8 cellular contexts compared by ENCODE assay signal in genomic region chr14:55580401-55581010, GRCh38. TPM values are rescaled to one million over a fixed set of nuclear protein-coding genes. Genes with fewer than 3 reads are reported as not detected.
DNase-seq lines count a peak whose midpoint lies in the region; ATAC-seq and TF ChIP-seq lines count a peak whose summit lies in the region.

No MANE protein-coding gene starts in this region.

- H3K27ac ChIP-seq in GM23338 (ENCODE audit: low read depth) (peak overlapping the region; percentile 73), MM.1S (ENCODE audit: low read length) (peak overlapping the region; percentile 43; the same call in 1 of the 2 replicates)

- no peaks in the 10 kb centered on the region for H3K9me3 Mint-ChIP-seq in GM23338
- no peaks in the 10 kb centered on the region for H3K9me3 Mint-ChIP-seq in natural killer cell treated with Interleukin-12 subunit alpha and Interleukin-12 subunit beta and Interleukin-15 and Interleukin-18, amount 100 ng/mL, for 72 hours
- no peaks in the 10 kb centered on the region for H3K9me3 Mint-ChIP-seq in stimulated activated naive CD8-positive, alpha-beta T cell treated with anti-CD3 and anti-CD28 coated beads, Interleukin-15, amount 100 ng/mL, for 72 hours

- H3K36me3 Mint-ChIP-seq in GM23338 (ENCODE audit: low read depth), result peaks cover 4% of the 10 kb centered on the region; the same call in 2 of the 3 replicates
- no peaks in the 10 kb centered on the region for H3K36me3 Mint-ChIP-seq in natural killer cell treated with Interleukin-12 subunit alpha and Interleukin-12 subunit beta and Interleukin-15 and Interleukin-18, amount 100 ng/mL, for 72 hours

- H4K20me1 ChIP-seq in GM23338 (replicated peaks; ENCODE audit: insufficient read depth) (peaks cover 26% of the 10 kb centered on the region), MM.1S (ENCODE audit: insufficient read depth, low read length) (no peaks in the 10 kb centered on the region)

- H3F3A ChIP-seq in GM23338 (replicated peaks; ENCODE audit: low read depth) (peaks cover 8% of the 10 kb centered on the region; the same call in 1 of the 2 replicates), MM.1S (ENCODE audit: insufficient read depth, low read length) (peaks cover 2% of the 10 kb centered on the region; the same call in 1 of the 2 replicates)

- H3K9me2 ChIP-seq in GM23338 (ENCODE audit: insufficient read depth), result no peaks in the 10 kb centered on the region
- no peaks in the 10 kb centered on the region for H3K9me2 ChIP-seq in MM.1S (replicated peaks; ENCODE audit: insufficient read depth, low read length)

- H3K27me3 ChIP-seq in GM23338 (ENCODE audit: insufficient read depth) (no peaks in the 10 kb centered on the region), MM.1S (replicated peaks; ENCODE audit: insufficient read depth, low read length) (no peaks in the 10 kb centered on the region)

- peaks cover 4% of the 10 kb centered on the region for H3K27me3 Mint-ChIP-seq in GM23338 (ENCODE audit: insufficient read depth, low read depth, poor library complexity)
- H3K27me3 Mint-ChIP-seq in natural killer cell treated with Interleukin-12 subunit alpha and Interleukin-12 subunit beta and Interleukin-15 and Interleukin-18, amount 100 ng/mL, for 72 hours, result no peaks in the 10 kb centered on the region
- H3K27me3 Mint-ChIP-seq in stimulated activated naive CD8-positive, alpha-beta T cell treated with anti-CD3 and anti-CD28 coated beads, Interleukin-15, amount 100 ng/mL, for 72 hours, result no peaks in the 10 kb centered on the region

- peak overlapping the region; percentile 71 for H3K9ac ChIP-seq in MM.1S (ENCODE audit: low read length)

- DNase-seq in GM23338 (ENCODE audit: low spot score), result peak; percentile 45
- peak; percentile 26 for DNase-seq in MM.1S
- DNase-seq in activated T-cell treated with anti-CD3 and anti-CD28 coated beads for 24 hours (ENCODE audit: low read depth), result peak; percentile 35
- DNase-seq in natural killer cell treated with Interleukin-12 subunit alpha and Interleukin-12 subunit beta and Interleukin-15 and Interleukin-18, amount 100 ng/mL, for 72 hours (ENCODE audit: low spot score), result peak; percentile 83
- DNase-seq in stimulated activated naive CD8-positive, alpha-beta T cell treated with anti-CD3 and anti-CD28 coated beads, Interleukin-15, amount 100 ng/mL, for 72 hours, result peak; percentile 68 to 70
- DNase-seq in GF-D8 (lab: John Stamatoyannopoulos, UW), result no peak

- peak overlapping the region; percentile 29 for H3K27ac Mint-ChIP-seq in GM23338
- H3K27ac Mint-ChIP-seq in natural killer cell treated with Interleukin-12 subunit alpha and Interleukin-12 subunit beta and Interleukin-15 and Interleukin-18, amount 100 ng/mL, for 72 hours, result peak overlapping the region; percentile 56 to 64
- H3K27ac Mint-ChIP-seq in stimulated activated naive CD8-positive, alpha-beta T cell treated with anti-CD3 and anti-CD28 coated beads, Interleukin-15, amount 100 ng/mL, for 72 hours, result peak overlapping the region; percentile 29 to 65

- no peaks in the 10 kb centered on the region for H3K9me3 ChIP-seq in MM.1S (replicated peaks; ENCODE audit: insufficient read depth, low read length)

- H3K79me2 ChIP-seq in GM23338 (replicated peaks; ENCODE audit: insufficient read depth), result peaks cover 59% of the 10 kb centered on the region
- peaks cover 51% of the 10 kb centered on the region for H3K79me2 ChIP-seq in MM.1S (ENCODE audit: low read length)

- H3K4me3 ChIP-seq in GM08714 (ENCODE audit: low read length), result peak overlapping the region; percentile 87
- H3K4me3 ChIP-seq in GM23338, result peak overlapping the region; percentile 73
- H3K4me3 ChIP-seq in MM.1S (ENCODE audit: low read length), result peak overlapping the region; percentile 73

- H3K4me1 ChIP-seq in GM23338 (ENCODE audit: insufficient read depth), result peaks cover 38% of the 10 kb centered on the region
- 0 out of 2 replicates have a peak, but pooled peaks cover 3% of the 10 kb centered on the region for H3K4me1 ChIP-seq in MM.1S (ENCODE audit: low read length)

- peak overlapping the region; percentile 90 for H3K4me2 ChIP-seq in GM23338
- peak overlapping the region; percentile 60 for H3K4me2 ChIP-seq in MM.1S (ENCODE audit: low read depth, low read length)

- H3K4me3 Mint-ChIP-seq in GM23338, result peak overlapping the region; percentile 83
- H3K4me3 Mint-ChIP-seq in natural killer cell treated with Interleukin-12 subunit alpha and Interleukin-12 subunit beta and Interleukin-15 and Interleukin-18, amount 100 ng/mL, for 72 hours, result peak overlapping the region; percentile 95
- peak overlapping the region; percentile 82 to 86 for H3K4me3 Mint-ChIP-seq in stimulated activated naive CD8-positive, alpha-beta T cell treated with anti-CD3 and anti-CD28 coated beads, Interleukin-15, amount 100 ng/mL, for 72 hours

- H2AFZ ChIP-seq in GM23338 (0 out of 2 replicates have a peak overlapping the region, but pooled peaks have one; percentile 2), MM.1S (ENCODE audit: low read length) (peak overlapping the region; percentile 56; the same call in 1 of the 2 replicates)

- TF ChIP-seq CTCF in GM23338 (conservative IDR thresholded peaks at IDR 0.05; ENCODE audit: low read depth in 2 of 2) (no peak), MM.1S (IDR thresholded peaks at IDR 0.05; ENCODE audit: low read length) (no peak)

- H3K36me3 ChIP-seq in GM23338 (ENCODE audit: insufficient read depth) (no peaks in the 10 kb centered on the region), MM.1S (replicated peaks; ENCODE audit: insufficient read depth, low read length) (no peaks in the 10 kb centered on the region)

- ATAC-seq in GM23338 (peak; percentile 65), esophagus mucosa (peak; percentile 27)
- ATAC-seq in natural killer cell treated with Interleukin-12 subunit alpha and Interleukin-12 subunit beta and Interleukin-15 and Interleukin-18, amount 100 ng/mL, for 72 hours, result peak; percentile 84 to 87
- ATAC-seq in stimulated activated naive CD8-positive, alpha-beta T cell treated with anti-CD3 and anti-CD28 coated beads, Interleukin-15, amount 100 ng/mL, for 72 hours, result peak; percentile 73

- H3K4me1 Mint-ChIP-seq in GM23338, result peaks cover 31% of the 10 kb centered on the region
- peaks cover 18 to 26% of the 10 kb centered on the region in 2 donors for H3K4me1 Mint-ChIP-seq in natural killer cell treated with Interleukin-12 subunit alpha and Interleukin-12 subunit beta and Interleukin-15 and Interleukin-18, amount 100 ng/mL, for 72 hours (ENCODE audit: low read depth in 2 of 2)
- H3K4me1 Mint-ChIP-seq in stimulated activated naive CD8-positive, alpha-beta T cell treated with anti-CD3 and anti-CD28 coated beads, Interleukin-15, amount 100 ng/mL, for 72 hours, result peaks cover 21% of the 10 kb centered on the region

TF ChIP-seq in GM23338, 12 proteins besides CTCF, POLR2A, EP300 and RAD21 (continues in another document):
- no peak for TF ChIP-seq JUNB (IDR thresholded peaks at IDR 0.05; ENCODE audit: unreplicated experiment)

RNA-seq across cellular contexts. Expression of gene KTN1, which starts 0.5 kb away (rescaled TPM):
- 110 and 124 TPM in 2 replicates for total RNA-seq in GM23338 (2014; rRNA removed; shearing (Covaris generic))
- 473 and 607 TPM in 2 replicates for polyA plus RNA-seq in GM23338 (2016; fragmentation: Nextera tagmentation; extraction: Ambion mirVana)
- 80.7 TPM for total RNA-seq in esophagus mucosa
- 100 to 1,000 TPM; 109 to 112 TPM for total RNA-seq in natural killer cell treated with Interleukin-12 subunit alpha and Interleukin-12 subunit beta and Interleukin-15 and Interleukin-18, amount 100 ng/mL, for 72 hours

Comparison
In these comparisons a context has a peak if more than half of its experiments do, and no peak if none do; other contexts are left out.
1. ATAC-seq: peak in every context shown above with its lines; median percentile 86 in natural killer cell treated with Interleukin-12 subunit alpha and Interleukin-12 subunit beta and Interleukin-15 and Interleukin-18, amount 100 ng/mL, for 72 hours; 73 in stimulated activated naive CD8-positive, alpha-beta T cell treated with anti-CD3 and anti-CD28 coated beads, Interleukin-15, amount 100 ng/mL, for 72 hours; 65 in GM23338; 27 in esophagus mucosa.